In genomic region chr16:77675464-77676324, GRCh38 we compare ENCODE assay signal across 8 cellular contexts. TPM values are rescaled to one million over a fixed set of nuclear protein-coding genes. Genes with fewer than 3 reads are reported as not detected.
A peak's percentile ranks its signal among the peaks of the same experiment; 100 is the strongest.
DNase-seq lines count a peak whose midpoint lies in the region; ATAC-seq and TF ChIP-seq lines count a peak whose summit lies in the region.

No MANE protein-coding gene starts in this region.

- no peaks in the 10 kb centered on the region for H3K79me2 ChIP-seq in DOHH2 (ENCODE audit: control insufficient read depth, low read length)

- H3K27ac ChIP-seq in DOHH2 (ENCODE audit: low read depth, low read length) (no peak overlapping the region), caudate nucleus (ENCODE audit: low read depth, low read length) (no peak overlapping the region)

- no peaks in the 10 kb centered on the region for H4K20me1 ChIP-seq in DOHH2 (ENCODE audit: control insufficient read depth, insufficient read depth, low read depth, low read length)

- peak; percentile 58 for DNase-seq in NCI-H2171 treated with DMSO at 0.1 percent for 48 hours (lab: John Stamatoyannopoulos, UW)
- peak; percentile 4 to 29 (median 20) for DNase-seq in activated CD4-positive, CD25-positive, alpha-beta regulatory T cell (lab: John Stamatoyannopoulos, UW)
- peak in 51 of 61 donors; percentile 1 to 86 (median 41) for DNase-seq in caudate nucleus (lab: John Stamatoyannopoulos, UW)
- peak; percentile 12 for DNase-seq in kidney epithelial cell (ENCODE audit: low read depth)
- peak; percentile 39 to 67 for DNase-seq in stimulated activated CD4-positive, alpha-beta T cell treated with anti-CD3 and anti-CD28 coated beads, Interleukin-2, amount 100 ng/mL, for 24 hours

- H3K4me2 ChIP-seq in DOHH2 (ENCODE audit: low read length) = no peak overlapping the region

- H3K36me3 ChIP-seq in DOHH2 (ENCODE audit: control insufficient read depth, low read length) = no peaks in the 10 kb centered on the region
- no peaks in the 10 kb centered on the region for H3K36me3 ChIP-seq in kidney epithelial cell (ENCODE audit: control insufficient read depth, insufficient read depth, low read length)

- H3K4me1 ChIP-seq in DOHH2 (ENCODE audit: control insufficient read depth, low read length) = peaks cover 16% of the 10 kb centered on the region

- no peaks in the 10 kb centered on the region for H3K9me3 ChIP-seq in DOHH2 (ENCODE audit: control insufficient read depth, insufficient read depth, low read length)

- no peaks in the 10 kb centered on the region for H3K9me2 ChIP-seq in DOHH2 (replicated peaks; ENCODE audit: control insufficient read depth, low read length)

- H3K27me3 ChIP-seq in DOHH2 (ENCODE audit: control insufficient read depth, low read length) (0 out of 2 replicates have a peak, but pooled peaks cover 3% of the 10 kb centered on the region), kidney epithelial cell (ENCODE audit: control insufficient read depth, insufficient read depth, low read length) (no peaks in the 10 kb centered on the region)

- H3K4me3 ChIP-seq in DOHH2 (ENCODE audit: low read length) (no peak overlapping the region), kidney epithelial cell (ENCODE audit: low read depth, low read length) (no peak overlapping the region)

- ATAC-seq in HG02642 (IDR thresholded peaks at IDR 0.05; ENCODE audit: poor library complexity, unreplicated experiment) = peak; percentile 64
- no peak for ATAC-seq in HG02571 (IDR thresholded peaks at IDR 0.05; ENCODE audit: unreplicated experiment)

- no peaks in the 10 kb centered on the region for H3F3A ChIP-seq in DOHH2 (ENCODE audit: control insufficient read depth, insufficient read depth)

- TF ChIP-seq CTCF in DOHH2 (IDR thresholded peaks at IDR 0.05; ENCODE audit: low read depth, low read length, poor library complexity, severe bottlenecking) (peak; percentile 88), kidney epithelial cell (IDR thresholded peaks at IDR 0.05; ENCODE audit: insufficient read depth, low read length, poor library complexity, severe bottlenecking) (peak; percentile 83)

RNA-seq across cellular contexts. Expression of gene NUDT7, which starts 46.6 kb away (rescaled TPM):
- 2.0 and 5.5 TPM in 2 replicates for total RNA-seq in kidney epithelial cell
